In the genomic region with DNA sequence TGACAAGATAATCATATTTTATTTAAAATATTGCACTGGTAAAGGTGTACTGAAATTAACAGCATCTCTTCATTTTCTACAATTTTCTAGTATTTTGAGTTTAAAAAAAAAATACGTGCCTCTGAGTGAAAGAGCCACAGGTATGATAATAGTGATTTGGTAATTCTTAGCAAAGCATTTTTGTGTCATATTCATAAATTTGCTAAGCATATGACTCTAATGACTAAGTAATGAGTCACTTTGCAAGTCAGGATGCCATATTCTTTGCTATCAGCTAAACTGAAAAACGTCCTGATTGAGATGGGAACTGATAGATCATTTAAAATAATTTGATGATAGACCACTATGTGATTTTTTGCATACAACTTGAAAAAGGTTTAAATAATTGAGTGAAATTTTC, we compare ENCODE assay signal across 21 cellular contexts.
"Had no signal": no experiment of that assay in that cellular context is flagged by ENCODE, and none has a peak within 500 bp of the region (broad histone marks: within the 10 kb centered on the region; RNA-seq: fewer than 3 reads in every experiment).

No MANE protein-coding gene starts in this region.

- H3K9me3 ChIP-seq: lower lobe of right lung, right lobe of liver, testis, upper lobe of left lung had no signal

- H3K9ac ChIP-seq: parathyroid adenoma had no signal

- FAIRE-seq: keratinocyte had no signal

- H3K79me2 ChIP-seq: parathyroid adenoma had no signal

- DNase-seq: activated CD4-positive, alpha-beta memory T cell treated with anti-CD3 and anti-CD28 coated beads for 36 hours; activated CD8-positive, alpha-beta memory T cell treated with anti-CD3 and anti-CD28 coated beads, Interleukin-2, amount 10 ng/mL, durations not matched to agents 7 days and 5 days; activated naive CD4-positive, alpha-beta T cell treated with Interleukin-2 at 50 U/mL for 16 hours; activated T-cell treated with anti-CD3 and anti-CD28 coated beads, Interleukin-2, amount 50 U/mL, for 1 hour; anterior cingulate cortex; cortex of kidney; hippocampal formation; lower lobe of right lung; midbrain; right lobe of liver; stimulated activated CD4-positive, alpha-beta T cell treated with anti-CD3 and anti-CD28 coated beads, Interleukin-4, amount 100 ng/mL, for 24 hours; stomach; T-helper 2 cell; testis; upper lobe of left lung had no signal

- H3K27ac ChIP-seq: lower lobe of right lung, parathyroid adenoma, right lobe of liver, stomach, testis, upper lobe of left lung, VCaP had no signal

- H3K36me3 ChIP-seq: lower lobe of right lung, right lobe of liver, stomach, upper lobe of left lung had no signal

- H3K4me3 ChIP-seq: lower lobe of right lung, right lobe of liver, smooth muscle cell, stomach, testis, upper lobe of left lung had no signal

- H2AFZ ChIP-seq: parathyroid adenoma had no signal

- H3K4me1 ChIP-seq: lower lobe of right lung, parathyroid adenoma, right lobe of liver, stomach, testis, upper lobe of left lung had no signal

- ATAC-seq: activated CD8-positive, alpha-beta memory T cell treated with anti-CD3 and anti-CD28 coated beads, Interleukin-2, amount 10 ng/mL, durations not matched to agents 7 days and 5 days; esophagus mucosa; lower lobe of right lung; right lobe of liver; stimulated activated effector memory CD8-positive, alpha-beta T cell treated with anti-CD3 and anti-CD28 coated beads, Interleukin-12 subunit alpha, Interleukin-12 subunit beta, amount 100 ng/mL, for 72 hours had no signal

- H3K27me3 ChIP-seq: right lobe of liver, stomach, testis, upper lobe of left lung had no signal

- H3K4me2 ChIP-seq: smooth muscle cell had no signal
